Comparison of ENCODE assay signal across 23 cellular contexts in genomic region chr10:96450514-96451207, GRCh38.
DNase-seq lines count a peak whose midpoint lies in the region; ATAC-seq and TF ChIP-seq lines count a peak whose summit lies in the region.
"Had no signal": no experiment of that assay in that cellular context is flagged by ENCODE, and none has a peak within 500 bp of the region (broad histone marks: within the 10 kb centered on the region; RNA-seq: fewer than 3 reads in every experiment).

No MANE protein-coding gene starts in this region.

- H3K27me3 ChIP-seq in BE2C: no peaks in the 10 kb centered on the region
- H3K27me3 ChIP-seq: upper lobe of left lung had no signal

- DNase-seq in ELF-1 (ENCODE audit: low read depth, low spot score): peak; percentile 87
- peak; percentile 73 for DNase-seq in NCI-H146 treated with DMSO at 0.1 percent for 48 hours (lab: John Stamatoyannopoulos, UW; ENCODE audit: unreplicated experiment)
- peak; percentile 65 for DNase-seq in ecto neural progenitor cell (ENCODE audit: low spot score)
- no peak for DNase-seq in left colon
- no peak for DNase-seq in NCI-H345 (lab: John Stamatoyannopoulos, UW)
- no peak for DNase-seq in globus pallidus (ENCODE audit: low spot score)
- DNase-seq in BE2C: no peak
- DNase-seq: activated CD4-positive, alpha-beta T cell treated with anti-CD3 and anti-CD28 coated beads, Interleukin-2, amount 10 ng/mL, durations not matched to agents 24 days and 14 days; activated naive CD4-positive, alpha-beta T cell treated with anti-CD3 and anti-CD28 coated beads for 36 hours; activated T-cell treated with anti-CD3 and anti-CD28 coated beads, Interleukin-2, amount 50 U/mL, for 72 hours; amniotic stem cell; caudate nucleus; dermis blood vessel endothelial cell; DMS53; naive thymus-derived CD4-positive, alpha-beta T cell; NCI-H187; NCI-H446; posterior cingulate gyrus; T-helper 17 cell; upper lobe of left lung had no signal

- H3K4me3 ChIP-seq in BE2C (ENCODE audit: low read depth, low read length): no peak overlapping the region
- H3K4me3 ChIP-seq: A549, hepatocyte, upper lobe of left lung had no signal

- TF ChIP-seq CTCF in BE2C (IDR thresholded peaks at IDR 0.05; ENCODE audit: low read depth, low read length): no peak

- H3K4me1 ChIP-seq in BE2C: no peaks in the 10 kb centered on the region
- H3K4me1 ChIP-seq: A549, upper lobe of left lung had no signal

- intact Hi-C loops in left colon (cut with DNase I, micrococcal nuclease): no loop called here

- H3K36me3 ChIP-seq in BE2C: no peaks in the 10 kb centered on the region
- H3K36me3 ChIP-seq: upper lobe of left lung had no signal

- ATAC-seq in left colon: peak; percentile 71
- no peak for ATAC-seq in HG03432 (IDR thresholded peaks at IDR 0.05; ENCODE audit: unreplicated experiment)
- ATAC-seq: A549; activated T-cell treated with anti-CD3 and anti-CD28 coated beads, Interleukin-2, amount 50 U/mL, for 72 hours; naive thymus-derived CD4-positive, alpha-beta T cell; T-helper 17 cell had no signal

- no peaks in the 10 kb centered on the region for H3K9me3 ChIP-seq in BE2C
- H3K9me3 ChIP-seq: A549, upper lobe of left lung had no signal

Comparison
In these comparisons a context has a peak if more than half of its experiments do, and no peak if none do; other contexts are left out.
1. DNase-seq: peak in ELF-1 (single experiment), NCI-H146 treated with DMSO at 0.1 percent for 48 hours (single experiment) and ecto neural progenitor cell (single experiment); none in left colon (0 of 2), NCI-H345 (single experiment), globus pallidus (single experiment) and BE2C (single experiment).